ENCODE assay signal across 18 cellular contexts in the genomic region with DNA sequence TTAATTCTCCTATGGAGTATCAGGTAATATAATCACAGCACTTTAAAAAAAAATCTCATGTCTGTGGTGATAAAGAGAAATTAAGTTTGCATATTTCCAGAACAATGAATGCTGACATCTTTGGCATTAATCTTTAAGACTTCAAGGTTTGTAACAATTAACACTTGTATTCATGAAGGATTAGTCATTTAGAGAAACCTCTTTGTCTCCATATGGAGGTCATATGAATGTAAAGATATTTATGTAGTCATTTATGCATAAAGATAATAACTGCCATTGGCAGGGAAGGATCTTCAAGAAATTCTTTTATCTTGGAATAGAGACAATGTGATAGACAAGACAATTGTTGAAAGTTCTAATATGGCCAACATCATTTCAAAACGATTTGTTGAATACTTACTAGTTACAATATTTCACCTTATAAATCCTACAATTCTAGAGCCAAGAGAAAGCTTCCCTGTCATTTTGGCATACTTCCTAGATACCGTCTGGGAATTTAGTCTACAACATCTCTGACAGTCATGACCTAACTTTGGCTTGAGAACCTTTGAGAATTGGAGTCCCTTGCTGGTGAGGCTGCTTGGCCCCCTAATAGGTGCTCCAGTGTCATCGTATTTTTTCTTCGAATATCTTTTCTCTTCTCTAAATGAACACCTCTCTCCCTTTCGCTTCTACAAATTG.
"Had no signal": no experiment of that assay in that cellular context is flagged by ENCODE, and none has a peak within 500 bp of the region (broad histone marks: within the 10 kb centered on the region; RNA-seq: fewer than 3 reads in every experiment).

No MANE protein-coding gene starts in this region.

- H3K27ac ChIP-seq: epithelial cell of prostate, neural progenitor cell, pancreas, tibial nerve, vagina, WERI-Rb-1 had no signal

- H3K4me3 Mint-ChIP-seq: activated naive CD8-positive, alpha-beta T cell treated with anti-CD3 and anti-CD28 coated beads, Interleukin-2, amount 50 U/mL, for 24 hours; effector memory CD8-positive, alpha-beta T cell; neural progenitor cell; T-cell had no signal

- H3K9me3 ChIP-seq: pancreas, tibial nerve, vagina had no signal

- H3K36me3 ChIP-seq: neural progenitor cell, pancreas, tibial nerve, vagina, WERI-Rb-1 had no signal

- ATAC-seq: activated naive CD8-positive, alpha-beta T cell treated with anti-CD3 and anti-CD28 coated beads, Interleukin-2, amount 50 U/mL, for 24 hours; effector memory CD8-positive, alpha-beta T cell; pancreas; T-cell had no signal

- H3K4me1 Mint-ChIP-seq: activated naive CD8-positive, alpha-beta T cell treated with anti-CD3 and anti-CD28 coated beads, Interleukin-2, amount 50 U/mL, for 24 hours; neural progenitor cell; T-cell had no signal

- H3K27me3 Mint-ChIP-seq: effector memory CD8-positive, alpha-beta T cell; T-cell had no signal

- H3K4me3 ChIP-seq: neural progenitor cell, pancreas, tibial nerve, vagina had no signal

- H3K27ac Mint-ChIP-seq: activated naive CD8-positive, alpha-beta T cell treated with anti-CD3 and anti-CD28 coated beads, Interleukin-2, amount 50 U/mL, for 24 hours; effector memory CD8-positive, alpha-beta T cell; neural progenitor cell; T-cell had no signal

- DNase-seq: activated CD4-positive, alpha-beta T cell treated with anti-CD3 and anti-CD28 coated beads for 4 hours; activated naive CD4-positive, alpha-beta T cell treated with Interleukin-2 at 50 U/mL for 16 hours; activated naive CD8-positive, alpha-beta T cell treated with anti-CD3 and anti-CD28 coated beads, Interleukin-2, amount 50 U/mL, for 24 hours; central memory CD4-positive, alpha-beta T cell; cortex of kidney; effector memory CD8-positive, alpha-beta T cell; head of caudate nucleus; pancreas; retina; stimulated activated CD4-positive, alpha-beta T cell treated with anti-CD3 and anti-CD28 coated beads, Interleukin-4, amount 100 ng/mL, for 1 hour; stimulated activated CD8-positive, alpha-beta memory T cell treated with anti-CD3 and anti-CD28 coated beads, Interleukin-4, amount 100 ng/mL, for 48 hours; T-cell; T1000; WERI-Rb-1 had no signal

- H3K9ac ChIP-seq: neural progenitor cell had no signal

- H3K36me3 Mint-ChIP-seq: neural progenitor cell had no signal

- H3K9me3 Mint-ChIP-seq: activated naive CD8-positive, alpha-beta T cell treated with anti-CD3 and anti-CD28 coated beads, Interleukin-2, amount 50 U/mL, for 24 hours; effector memory CD8-positive, alpha-beta T cell; T-cell had no signal

- FAIRE-seq: pancreas had no signal

- H2AFZ ChIP-seq: neural progenitor cell had no signal

- H3K4me1 ChIP-seq: neural progenitor cell, pancreas, tibial nerve, vagina had no signal

- H3K27me3 ChIP-seq: neural progenitor cell, pancreas, tibial nerve, vagina had no signal

- H3K4me2 ChIP-seq: neural progenitor cell had no signal
